1 cellular context compared by ENCODE assay signal in the genomic region with DNA sequence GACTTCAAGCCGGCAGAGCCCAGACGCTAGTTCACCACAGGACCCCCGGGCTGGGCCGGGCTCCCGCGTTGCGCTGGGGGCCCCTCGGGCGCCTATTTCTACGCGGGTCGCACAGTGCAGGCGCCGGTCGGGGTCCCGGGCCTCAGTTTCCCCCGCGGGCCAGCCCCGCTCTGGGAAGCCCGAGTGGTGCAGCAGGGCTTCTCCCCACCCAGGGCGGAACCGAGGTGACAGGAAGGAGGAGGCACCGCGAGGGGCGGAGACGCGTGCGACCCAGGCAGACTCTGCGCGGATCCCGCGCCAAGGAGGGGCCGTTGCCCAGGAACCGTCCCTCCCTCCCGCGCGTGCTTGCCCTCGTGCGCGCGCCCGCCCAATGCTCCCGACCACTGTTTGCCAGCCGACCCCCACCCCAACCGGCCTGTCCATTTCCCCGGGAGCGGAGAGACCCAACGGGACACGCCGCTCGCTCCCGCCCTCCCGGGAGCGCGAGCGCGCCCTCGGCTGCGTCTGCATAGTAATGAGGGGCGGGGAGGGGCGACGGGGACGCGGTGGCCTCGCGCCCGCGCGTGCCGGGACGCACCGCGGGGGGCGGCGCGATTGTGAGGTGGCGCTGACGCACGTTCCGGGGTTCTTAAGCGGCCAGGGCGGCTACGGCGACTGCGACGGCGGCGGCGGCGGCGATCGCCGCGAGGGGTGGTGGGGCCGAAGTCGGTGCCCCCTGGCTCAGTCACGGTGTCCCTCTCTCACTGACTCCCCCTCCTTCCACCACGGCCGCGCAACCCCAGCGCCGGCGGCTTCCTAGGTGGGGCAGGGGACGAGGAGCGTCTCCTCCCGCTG.
TF ChIP-seq lines count a peak whose summit lies in the region.

Gene CPEB2 (plus strand): TSS at position 657 of the 834 bp plus-strand sequence. CDS start 193 bp downstream, outside the sequence.

TF ChIP-seq in HepG2, 621 proteins besides CTCF, POLR2A, EP300 and RAD21 (continued from another document and continues in another):
- TF ChIP-seq, protein P1, sequence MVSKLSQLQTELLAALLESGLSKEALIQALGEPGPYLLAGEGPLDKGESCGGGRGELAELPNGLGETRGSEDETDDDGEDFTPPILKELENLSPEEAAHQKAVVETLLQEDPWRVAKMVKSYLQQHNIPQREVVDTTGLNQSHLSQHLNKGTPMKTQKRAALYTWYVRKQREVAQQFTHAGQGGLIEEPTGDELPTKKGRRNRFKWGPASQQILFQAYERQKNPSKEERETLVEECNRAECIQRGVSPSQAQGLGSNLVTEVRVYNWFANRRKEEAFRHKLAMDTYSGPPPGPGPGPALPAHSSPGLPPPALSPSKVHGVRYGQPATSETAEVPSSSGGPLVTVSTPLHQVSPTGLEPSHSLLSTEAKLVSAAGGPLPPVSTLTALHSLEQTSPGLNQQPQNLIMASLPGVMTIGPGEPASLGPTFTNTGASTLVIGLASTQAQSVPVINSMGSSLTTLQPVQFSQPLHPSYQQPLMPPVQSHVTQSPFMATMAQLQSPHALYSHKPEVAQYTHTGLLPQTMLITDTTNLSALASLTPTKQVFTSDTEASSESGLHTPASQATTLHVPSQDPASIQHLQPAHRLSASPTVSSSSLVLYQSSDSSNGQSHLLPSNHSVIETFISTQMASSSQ (IDR thresholded peaks at IDR 0.05; ENCODE audit: low read depth) = no peak
- TF ChIP-seq, protein P1 (CRISPR knock-in tag; IDR thresholded peaks at IDR 0.05; ENCODE audit: borderline replicate concordance) = peak; percentile 68; the same call in 1 of the 2 replicates
- TF ChIP-seq ZFX (CRISPR knock-in tag; IDR thresholded peaks at IDR 0.05; ENCODE audit: low read depth) (peak; percentile 79), ZNF83 (CRISPR knock-in tag; IDR thresholded peaks at IDR 0.05; ENCODE audit: borderline replicate concordance) (no peak), ZNF343 (CRISPR knock-in tag; IDR thresholded peaks at IDR 0.05) (no peak), ZNF414 (CRISPR knock-in tag; IDR thresholded peaks at IDR 0.05) (no peak), DNMT1 (CRISPR knock-in tag; IDR thresholded peaks at IDR 0.05) (no peak), ZNF724P (CRISPR knock-in tag; IDR thresholded peaks at IDR 0.05; ENCODE audit: borderline replicate concordance) (no peak), ZNF331 (CRISPR knock-in tag; IDR thresholded peaks at IDR 0.05) (peak; percentile 36; the same call in 1 of the 2 replicates), ZBTB43 (CRISPR knock-in tag; conservative IDR thresholded peaks at IDR 0.05) (no peak), ZNF441 (CRISPR knock-in tag; IDR thresholded peaks at IDR 0.05; ENCODE audit: borderline replicate concordance) (no peak), ZNF230 (CRISPR knock-in tag; IDR thresholded peaks at IDR 0.05) (0 out of 2 replicates have a peak, but pooled peaks have one; percentile 21), IKZF5 (CRISPR knock-in tag; IDR thresholded peaks at IDR 0.05) (peak; percentile 14; the same call in 1 of the 2 replicates), NAIF1 (CRISPR knock-in tag; IDR thresholded peaks at IDR 0.05; ENCODE audit: borderline replicate concordance) (no peak; the same call in 1 of the 2 replicates)
- TF ChIP-seq, protein P2, sequence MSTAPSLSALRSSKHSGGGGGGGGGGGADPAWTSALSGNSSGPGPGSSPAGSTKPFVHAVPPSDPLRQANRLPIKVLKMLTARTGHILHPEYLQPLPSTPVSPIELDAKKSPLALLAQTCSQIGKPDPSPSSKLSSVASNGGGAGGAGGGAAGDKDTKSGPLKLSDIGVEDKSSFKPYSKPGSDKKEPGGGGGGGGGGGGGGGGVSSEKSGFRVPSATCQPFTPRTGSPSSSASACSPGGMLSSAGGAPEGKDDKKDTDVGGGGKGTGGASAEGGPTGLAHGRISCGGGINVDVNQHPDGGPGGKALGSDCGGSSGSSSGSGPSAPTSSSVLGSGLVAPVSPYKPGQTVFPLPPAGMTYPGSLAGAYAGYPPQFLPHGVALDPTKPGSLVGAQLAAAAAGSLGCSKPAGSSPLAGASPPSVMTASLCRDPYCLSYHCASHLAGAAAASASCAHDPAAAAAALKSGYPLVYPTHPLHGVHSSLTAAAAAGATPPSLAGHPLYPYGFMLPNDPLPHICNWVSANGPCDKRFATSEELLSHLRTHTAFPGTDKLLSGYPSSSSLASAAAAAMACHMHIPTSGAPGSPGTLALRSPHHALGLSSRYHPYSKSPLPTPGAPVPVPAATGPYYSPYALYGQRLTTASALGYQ (CRISPR knock-in tag; IDR thresholded peaks at IDR 0.05) = no peak
- TF ChIP-seq, protein P3, sequence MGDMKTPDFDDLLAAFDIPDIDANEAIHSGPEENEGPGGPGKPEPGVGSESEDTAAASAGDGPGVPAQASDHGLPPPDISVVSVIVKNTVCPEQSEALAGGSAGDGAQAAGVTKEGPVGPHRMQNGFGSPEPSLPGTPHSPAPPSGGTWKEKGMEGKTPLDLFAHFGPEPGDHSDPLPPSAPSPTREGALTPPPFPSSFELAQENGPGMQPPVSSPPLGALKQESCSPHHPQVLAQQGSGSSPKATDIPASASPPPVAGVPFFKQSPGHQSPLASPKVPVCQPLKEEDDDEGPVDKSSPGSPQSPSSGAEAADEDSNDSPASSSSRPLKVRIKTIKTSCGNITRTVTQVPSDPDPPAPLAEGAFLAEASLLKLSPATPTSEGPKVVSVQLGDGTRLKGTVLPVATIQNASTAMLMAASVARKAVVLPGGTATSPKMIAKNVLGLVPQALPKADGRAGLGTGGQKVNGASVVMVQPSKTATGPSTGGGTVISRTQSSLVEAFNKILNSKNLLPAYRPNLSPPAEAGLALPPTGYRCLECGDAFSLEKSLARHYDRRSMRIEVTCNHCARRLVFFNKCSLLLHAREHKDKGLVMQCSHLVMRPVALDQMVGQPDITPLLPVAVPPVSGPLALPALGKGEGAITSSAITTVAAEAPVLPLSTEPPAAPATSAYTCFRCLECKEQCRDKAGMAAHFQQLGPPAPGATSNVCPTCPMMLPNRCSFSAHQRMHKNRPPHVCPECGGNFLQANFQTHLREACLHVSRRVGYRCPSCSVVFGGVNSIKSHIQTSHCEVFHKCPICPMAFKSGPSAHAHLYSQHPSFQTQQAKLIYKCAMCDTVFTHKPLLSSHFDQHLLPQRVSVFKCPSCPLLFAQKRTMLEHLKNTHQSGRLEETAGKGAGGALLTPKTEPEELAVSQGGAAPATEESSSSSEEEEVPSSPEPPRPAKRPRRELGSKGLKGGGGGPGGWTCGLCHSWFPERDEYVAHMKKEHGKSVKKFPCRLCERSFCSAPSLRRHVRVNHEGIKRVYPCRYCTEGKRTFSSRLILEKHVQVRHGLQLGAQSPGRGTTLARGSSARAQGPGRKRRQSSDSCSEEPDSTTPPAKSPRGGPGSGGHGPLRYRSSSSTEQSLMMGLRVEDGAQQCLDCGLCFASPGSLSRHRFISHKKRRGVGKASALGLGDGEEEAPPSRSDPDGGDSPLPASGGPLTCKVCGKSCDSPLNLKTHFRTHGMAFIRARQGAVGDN (CRISPR knock-in tag; IDR thresholded peaks at IDR 0.05) = peak; percentile 80
- TF ChIP-seq, protein P4, sequence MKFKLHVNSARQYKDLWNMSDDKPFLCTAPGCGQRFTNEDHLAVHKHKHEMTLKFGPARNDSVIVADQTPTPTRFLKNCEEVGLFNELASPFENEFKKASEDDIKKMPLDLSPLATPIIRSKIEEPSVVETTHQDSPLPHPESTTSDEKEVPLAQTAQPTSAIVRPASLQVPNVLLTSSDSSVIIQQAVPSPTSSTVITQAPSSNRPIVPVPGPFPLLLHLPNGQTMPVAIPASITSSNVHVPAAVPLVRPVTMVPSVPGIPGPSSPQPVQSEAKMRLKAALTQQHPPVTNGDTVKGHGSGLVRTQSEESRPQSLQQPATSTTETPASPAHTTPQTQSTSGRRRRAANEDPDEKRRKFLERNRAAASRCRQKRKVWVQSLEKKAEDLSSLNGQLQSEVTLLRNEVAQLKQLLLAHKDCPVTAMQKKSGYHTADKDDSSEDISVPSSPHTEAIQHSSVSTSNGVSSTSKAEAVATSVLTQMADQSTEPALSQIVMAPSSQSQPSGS (CRISPR knock-in tag; IDR thresholded peaks at IDR 0.05) = 0 out of 2 replicates have a peak, but pooled peaks have one; percentile 30
- TF ChIP-seq, protein P5, sequence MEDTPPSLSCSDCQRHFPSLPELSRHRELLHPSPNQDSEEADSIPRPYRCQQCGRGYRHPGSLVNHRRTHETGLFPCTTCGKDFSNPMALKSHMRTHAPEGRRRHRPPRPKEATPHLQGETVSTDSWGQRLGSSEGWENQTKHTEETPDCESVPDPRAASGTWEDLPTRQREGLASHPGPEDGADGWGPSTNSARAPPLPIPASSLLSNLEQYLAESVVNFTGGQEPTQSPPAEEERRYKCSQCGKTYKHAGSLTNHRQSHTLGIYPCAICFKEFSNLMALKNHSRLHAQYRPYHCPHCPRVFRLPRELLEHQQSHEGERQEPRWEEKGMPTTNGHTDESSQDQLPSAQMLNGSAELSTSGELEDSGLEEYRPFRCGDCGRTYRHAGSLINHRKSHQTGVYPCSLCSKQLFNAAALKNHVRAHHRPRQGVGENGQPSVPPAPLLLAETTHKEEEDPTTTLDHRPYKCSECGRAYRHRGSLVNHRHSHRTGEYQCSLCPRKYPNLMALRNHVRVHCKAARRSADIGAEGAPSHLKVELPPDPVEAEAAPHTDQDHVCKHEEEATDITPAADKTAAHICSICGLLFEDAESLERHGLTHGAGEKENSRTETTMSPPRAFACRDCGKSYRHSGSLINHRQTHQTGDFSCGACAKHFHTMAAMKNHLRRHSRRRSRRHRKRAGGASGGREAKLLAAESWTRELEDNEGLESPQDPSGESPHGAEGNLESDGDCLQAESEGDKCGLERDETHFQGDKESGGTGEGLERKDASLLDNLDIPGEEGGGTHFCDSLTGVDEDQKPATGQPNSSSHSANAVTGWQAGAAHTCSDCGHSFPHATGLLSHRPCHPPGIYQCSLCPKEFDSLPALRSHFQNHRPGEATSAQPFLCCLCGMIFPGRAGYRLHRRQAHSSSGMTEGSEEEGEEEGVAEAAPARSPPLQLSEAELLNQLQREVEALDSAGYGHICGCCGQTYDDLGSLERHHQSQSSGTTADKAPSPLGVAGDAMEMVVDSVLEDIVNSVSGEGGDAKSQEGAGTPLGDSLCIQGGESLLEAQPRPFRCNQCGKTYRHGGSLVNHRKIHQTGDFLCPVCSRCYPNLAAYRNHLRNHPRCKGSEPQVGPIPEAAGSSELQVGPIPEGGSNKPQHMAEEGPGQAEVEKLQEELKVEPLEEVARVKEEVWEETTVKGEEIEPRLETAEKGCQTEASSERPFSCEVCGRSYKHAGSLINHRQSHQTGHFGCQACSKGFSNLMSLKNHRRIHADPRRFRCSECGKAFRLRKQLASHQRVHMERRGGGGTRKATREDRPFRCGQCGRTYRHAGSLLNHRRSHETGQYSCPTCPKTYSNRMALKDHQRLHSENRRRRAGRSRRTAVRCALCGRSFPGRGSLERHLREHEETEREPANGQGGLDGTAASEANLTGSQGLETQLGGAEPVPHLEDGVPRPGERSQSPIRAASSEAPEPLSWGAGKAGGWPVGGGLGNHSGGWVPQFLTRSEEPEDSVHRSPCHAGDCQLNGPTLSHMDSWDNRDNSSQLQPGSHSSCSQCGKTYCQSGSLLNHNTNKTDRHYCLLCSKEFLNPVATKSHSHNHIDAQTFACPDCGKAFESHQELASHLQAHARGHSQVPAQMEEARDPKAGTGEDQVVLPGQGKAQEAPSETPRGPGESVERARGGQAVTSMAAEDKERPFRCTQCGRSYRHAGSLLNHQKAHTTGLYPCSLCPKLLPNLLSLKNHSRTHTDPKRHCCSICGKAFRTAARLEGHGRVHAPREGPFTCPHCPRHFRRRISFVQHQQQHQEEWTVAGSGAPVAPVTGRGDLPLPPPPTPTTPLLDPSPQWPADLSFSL (CRISPR knock-in tag; IDR thresholded peaks at IDR 0.05) = 0 out of 2 replicates have a peak, but pooled peaks have one; percentile 18
- TF ChIP-seq, protein P6, sequence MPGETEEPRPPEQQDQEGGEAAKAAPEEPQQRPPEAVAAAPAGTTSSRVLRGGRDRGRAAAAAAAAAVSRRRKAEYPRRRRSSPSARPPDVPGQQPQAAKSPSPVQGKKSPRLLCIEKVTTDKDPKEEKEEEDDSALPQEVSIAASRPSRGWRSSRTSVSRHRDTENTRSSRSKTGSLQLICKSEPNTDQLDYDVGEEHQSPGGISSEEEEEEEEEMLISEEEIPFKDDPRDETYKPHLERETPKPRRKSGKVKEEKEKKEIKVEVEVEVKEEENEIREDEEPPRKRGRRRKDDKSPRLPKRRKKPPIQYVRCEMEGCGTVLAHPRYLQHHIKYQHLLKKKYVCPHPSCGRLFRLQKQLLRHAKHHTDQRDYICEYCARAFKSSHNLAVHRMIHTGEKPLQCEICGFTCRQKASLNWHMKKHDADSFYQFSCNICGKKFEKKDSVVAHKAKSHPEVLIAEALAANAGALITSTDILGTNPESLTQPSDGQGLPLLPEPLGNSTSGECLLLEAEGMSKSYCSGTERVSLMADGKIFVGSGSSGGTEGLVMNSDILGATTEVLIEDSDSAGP (CRISPR knock-in tag; IDR thresholded peaks at IDR 0.05; ENCODE audit: borderline replicate concordance) = peak; percentile 74
